Comparison of ENCODE assay signal across 35 cellular contexts in genomic region chr10:120349069-120349468, GRCh38.
DNase-seq lines count a peak whose midpoint lies in the region; ATAC-seq, FAIRE-seq and TF ChIP-seq lines count a peak whose summit lies in the region.
"Had no signal": no experiment of that assay in that cellular context is flagged by ENCODE, and none has a peak within 500 bp of the region (broad histone marks: within the 10 kb centered on the region; RNA-seq: fewer than 3 reads in every experiment).

No MANE protein-coding gene starts in this region.

- H3K27ac ChIP-seq in HepG2 (ENCODE audit: extremely low read length, insufficient read depth, low read length) (no peak overlapping the region), right lobe of liver (no peak overlapping the region), GM12878 (ENCODE audit: control insufficient read depth, insufficient read depth) (no peak overlapping the region), K562 (ENCODE audit: extremely low read depth, low read depth, low read length) (no peak overlapping the region), colonic mucosa (no peak overlapping the region)
- H3K27ac ChIP-seq: 22Rv1; A549; BLaER1; BLaER1 treated with 17β-estradiol and CSF1 and Interleukin-3, amounts not matched to agents 10 nM and 100 nM; C4-2B had no signal

- ATAC-seq in HepG2 (no peak), right lobe of liver (no peak), GM12878 (no peak), K562 (no peak)
- ATAC-seq: A549; CD8-positive, alpha-beta T cell had no signal

- no peak for TF ChIP-seq RAD21 in HepG2 (CRISPR knock-in tag; IDR thresholded peaks at IDR 0.05)
- TF ChIP-seq RAD21 in GM12878 (IDR thresholded peaks at IDR 0.05; ENCODE audit: insufficient read depth, low read depth, low read length) = no peak
- no peak for TF ChIP-seq RAD21 in K562 (CRISPR knock-in tag; conservative IDR thresholded peaks at IDR 0.05 in 1 of 2, IDR thresholded peaks at IDR 0.05 in 1 of 2)

- POLR2A ChIA-PET in HepG2 (lab: Yijun Ruan, JAX) = no interaction called here
- POLR2A ChIA-PET in GM12878 (lab: Charles Lee) = no interaction called here
- POLR2A ChIA-PET in K562 (lab: Yijun Ruan, JAX) = interaction anchor here (0.7 kb wide), 1 partner anchor 186 kb away, joined by 3 read pairs; no protein-coding TSS in a partner anchor

- H3K4me3 Mint-ChIP-seq in activated naive CD4-positive, alpha-beta T cell treated with anti-CD3 and anti-CD28 coated beads, Interleukin-2, amount 10 ng/mL, durations not matched to agents 7 days and 5 days = no peak overlapping the region
- H3K4me3 Mint-ChIP-seq: B cell; CD14-positive monocyte; CD4-positive, alpha-beta memory T cell; CD4-positive, alpha-beta T cell; CD4-positive, CD25-positive, alpha-beta regulatory T cell; CD8-positive, alpha-beta memory T cell; CD8-positive, alpha-beta T cell had no signal

- H3K9me3 ChIP-seq in HepG2 (ENCODE audit: low read length) (no peaks in the 10 kb centered on the region), right lobe of liver (no peaks in the 10 kb centered on the region), GM12878 (replicated peaks; ENCODE audit: control insufficient read depth, insufficient read depth, low read length) (no peaks in the 10 kb centered on the region), K562 (replicated peaks; ENCODE audit: control insufficient read depth, insufficient read depth, low read depth, low read length) (no peaks in the 10 kb centered on the region), colonic mucosa (no peaks in the 10 kb centered on the region)
- H3K9me3 ChIP-seq: A549, BE2C, Caco-2 had no signal

- no peaks in the 10 kb centered on the region for H3K4me1 ChIP-seq in HepG2 (ENCODE audit: insufficient read depth, low read length)
- no peaks in the 10 kb centered on the region for H3K4me1 ChIP-seq in right lobe of liver
- no peaks in the 10 kb centered on the region for H3K4me1 ChIP-seq in GM12878 (ENCODE audit: control insufficient read depth, insufficient read depth, low read length)
- H3K4me1 ChIP-seq in K562 (replicated peaks in 1 of 2; ENCODE audit: control insufficient read depth in 2 of 2, insufficient read depth in 2 of 2, low read length in 2 of 2) = no peaks in the 10 kb centered on the region
- no peaks in the 10 kb centered on the region for H3K4me1 ChIP-seq in colonic mucosa
- H3K4me1 ChIP-seq: A549; BE2C; BLaER1; BLaER1 treated with 17β-estradiol and CSF1 and Interleukin-3, amounts not matched to agents 10 nM and 100 nM; Caco-2 had no signal

- no peak for TF ChIP-seq POLR2A in HepG2 (IDR thresholded peaks at IDR 0.05; ENCODE audit: insufficient read depth in 1 of 2, low read depth in 2 of 2, low read length in 2 of 2)
- no peak for TF ChIP-seq POLR2A in right lobe of liver (IDR thresholded peaks at IDR 0.05)
- TF ChIP-seq POLR2A in GM12878 (IDR thresholded peaks at IDR 0.05; ENCODE audit: low read depth, low read length) = no peak
- no peak for TF ChIP-seq POLR2A in K562 (conservative IDR thresholded peaks at IDR 0.05)

- H3K4me1 Mint-ChIP-seq in activated naive CD4-positive, alpha-beta T cell treated with anti-CD3 and anti-CD28 coated beads, Interleukin-2, amount 10 ng/mL, durations not matched to agents 7 days and 5 days = no peaks in the 10 kb centered on the region
- H3K4me1 Mint-ChIP-seq: B cell; CD14-positive monocyte; CD4-positive, CD25-positive, alpha-beta regulatory T cell; CD8-positive, alpha-beta memory T cell had no signal

- H3K27me3 Mint-ChIP-seq in activated naive CD4-positive, alpha-beta T cell treated with anti-CD3 and anti-CD28 coated beads, Interleukin-2, amount 10 ng/mL, durations not matched to agents 7 days and 5 days = no peaks in the 10 kb centered on the region

- H3K9me3 Mint-ChIP-seq in activated naive CD4-positive, alpha-beta T cell treated with anti-CD3 and anti-CD28 coated beads, Interleukin-2, amount 10 ng/mL, durations not matched to agents 7 days and 5 days = no peaks in the 10 kb centered on the region
- H3K9me3 Mint-ChIP-seq: CD4-positive, alpha-beta T cell had no signal

- intact Hi-C loops in HepG2 (cut with micrococcal nuclease; ENCODE audit: unreplicated experiment) (loop anchor here (5.0 kb wide), 1 partner anchor 742 kb away; no protein-coding TSS in a partner anchor), right lobe of liver (cut with DNase I) (no loop called here), GM12878 (cut with micrococcal nuclease; ENCODE audit: unreplicated experiment) (no loop called here), K562 (cut with micrococcal nuclease) (no loop called here), colonic mucosa (cut with DNase I) (no loop called here)

- WGBS in HepG2 (ENCODE audit: low lambda C conversion rate) = 8% methylated on average over 3 of the region's 3 CpGs
- 71% methylated on average over 3 of the region's 3 CpGs for WGBS in right lobe of liver (ENCODE audit: insufficient coverage, low coverage, low lambda C conversion rate, missing lambda C conversion rate)
- 29% methylated on average over 3 of the region's 3 CpGs for WGBS in GM12878 (ENCODE audit: insufficient coverage, insufficient replicate concordance, low lambda C conversion rate, missing lambda C conversion rate)
- 0% methylated on average over 3 of the region's 3 CpGs for WGBS in K562 (ENCODE audit: insufficient coverage, low coverage, missing lambda C conversion rate)

- CTCF ChIA-PET in HepG2 (lab: Yijun Ruan, JAX; ENCODE audit: low intra/inter-chr PET ratio, low total read pairs) (no interaction called here), GM12878 (lab: Yijun Ruan, JAX) (interaction anchor here (0.7 kb wide), 1 partner anchor 12 kb away, joined by 4 read pairs; no protein-coding TSS in a partner anchor), K562 (lab: Yijun Ruan, JAX; ENCODE audit: low intra/inter-chr PET ratio) (no interaction called here)
- CTCF ChIA-PET in activated naive CD4-positive, alpha-beta T cell treated with anti-CD3 and anti-CD28 coated beads, Interleukin-2, amount 10 ng/mL, durations not matched to agents 7 days and 5 days (lab: Charles Lee) = no interaction called here

- DNase-seq in HepG2 (ENCODE audit: low spot score) (no peak), right lobe of liver (no peak), GM12878 (ENCODE audit: low read depth, low spot score) (no peak), K562 (ENCODE audit: extremely low read depth in 1 of 4, low spot score in 3 of 4) (no peak), colonic mucosa (no peak)
- no peak for DNase-seq in activated naive CD4-positive, alpha-beta T cell treated with anti-CD3 and anti-CD28 coated beads, Interleukin-2, amount 10 ng/mL, durations not matched to agents 7 days and 5 days
- DNase-seq: 8988T; ACHN; AML-193; BE2C; C1 segment of cervical spinal cord; Caco-2; Calu3; CD4-positive, alpha-beta memory T cell; CD4-positive, alpha-beta T cell; CD4-positive, CD25-positive, alpha-beta regulatory T cell; CD8-positive, alpha-beta memory T cell; CD8-positive, alpha-beta T cell; COR-L47; DMS 273 treated with DMSO at 0.1 percent for 48 hours; DMS153; DMS53; DMS79; DMS79 treated with DMSO at 0.1 percent for 48 hours; DND-41; EL had no signal

- no peaks in the 10 kb centered on the region for H3K9me1 ChIP-seq in K562 (ENCODE audit: control insufficient read depth, insufficient read depth, low read length)

- in situ Hi-C loops in HepG2 (cut with HindIII; ENCODE audit: extremely low pct_ligation_motif_present, low pct_unique_long_range_greater_than_20kb) = loop anchor here (25.0 kb wide), 1 partner anchor 662 kb away; no protein-coding TSS in a partner anchor
- in situ Hi-C loops in GM12878 (cut with MboI) = no loop called here
- in situ Hi-C loops in K562 (cut with MboI) = no loop called here

- no peaks in the 10 kb centered on the region for H4K20me1 ChIP-seq in HepG2 (ENCODE audit: insufficient read depth, low read length)
- H4K20me1 ChIP-seq in GM12878 (ENCODE audit: control insufficient read depth, insufficient read depth) = no peaks in the 10 kb centered on the region
- no peaks in the 10 kb centered on the region for H4K20me1 ChIP-seq in K562 (replicated peaks; ENCODE audit: control insufficient read depth, insufficient read depth, low read length)
- H4K20me1 ChIP-seq: BLaER1; BLaER1 treated with 17β-estradiol and CSF1 and Interleukin-3, amounts not matched to agents 10 nM and 100 nM had no signal

- FAIRE-seq in HepG2 (lab: Jason Lieb, UNC) (no peak), GM12878 (lab: Jason Lieb, UNC) (no peak), K562 (lab: Jason Lieb, UNC) (no peak)
- FAIRE-seq: A204.1, A549, D721Med had no signal

- H3K79me2 ChIP-seq in HepG2 (ENCODE audit: insufficient read depth, low read length) (no peaks in the 10 kb centered on the region), GM12878 (ENCODE audit: control insufficient read depth, insufficient read depth, low read length) (no peaks in the 10 kb centered on the region), K562 (ENCODE audit: control insufficient read depth, insufficient read depth, low read length) (no peaks in the 10 kb centered on the region)

- H3K36me3 ChIP-seq in HepG2 (replicated peaks in 1 of 2; ENCODE audit: control insufficient read depth in 1 of 2, insufficient read depth in 2 of 2, low read length in 2 of 2) (no peaks in the 10 kb centered on the region), right lobe of liver (no peaks in the 10 kb centered on the region), GM12878 (ENCODE audit: control insufficient read depth in 2 of 2, insufficient read depth in 2 of 2, low read length in 1 of 2) (no peaks in the 10 kb centered on the region), K562 (ENCODE audit: control insufficient read depth, insufficient read depth, low read length) (no peaks in the 10 kb centered on the region), colonic mucosa (no peaks in the 10 kb centered on the region)
- H3K36me3 ChIP-seq: BE2C; BLaER1; BLaER1 treated with 17β-estradiol and CSF1 and Interleukin-3, amounts not matched to agents 10 nM and 100 nM had no signal

- H3K4me3 ChIP-seq in HepG2 (replicated peaks in 1 of 3; ENCODE audit: insufficient read depth in 1 of 3, low read depth in 2 of 3, low read length in 3 of 3) (no peak overlapping the region), right lobe of liver (no peak overlapping the region), GM12878 (no peak overlapping the region), K562 (no peak overlapping the region), colonic mucosa (no peak overlapping the region)
- H3K4me3 ChIP-seq: A549; BLaER1; BLaER1 treated with 17β-estradiol and CSF1 and Interleukin-3, amounts not matched to agents 10 nM and 100 nM had no signal

- TF ChIP-seq EP300 in HepG2 (IDR thresholded peaks at IDR 0.05; ENCODE audit: low read depth in 2 of 2, low read length in 2 of 2) = no peak
- TF ChIP-seq EP300 in HepG2 (CRISPR knock-in tag; IDR thresholded peaks at IDR 0.05; ENCODE audit: borderline replicate concordance) = no peak
- TF ChIP-seq EP300 in GM12878 (IDR thresholded peaks at IDR 0.05; ENCODE audit: borderline replicate concordance in 1 of 2, control insufficient read depth in 1 of 2, low read depth in 2 of 2, low read length in 2 of 2) = no peak
- TF ChIP-seq EP300 in K562 (IDR thresholded peaks at IDR 0.05; ENCODE audit: low read length) = no peak

- H3K9ac ChIP-seq in HepG2 (ENCODE audit: insufficient read depth, low read depth, low read length) = no peak overlapping the region
- H3K9ac ChIP-seq in GM12878 (ENCODE audit: control insufficient read depth, insufficient read depth, low read length) = no peak overlapping the region
- H3K9ac ChIP-seq in K562 (ENCODE audit: insufficient read depth in 1 of 2, low read depth in 2 of 2, low read length in 2 of 2) = no peak overlapping the region
- H3K9ac ChIP-seq in colonic mucosa (ENCODE audit: low read depth in 2 of 2, low read length in 2 of 2) = no peak overlapping the region
- H3K9ac ChIP-seq: BLaER1; BLaER1 treated with 17β-estradiol and CSF1 and Interleukin-3, amounts not matched to agents 10 nM and 100 nM had no signal

- H2AFZ ChIP-seq in HepG2 (ENCODE audit: low read length) (no peak overlapping the region), GM12878 (ENCODE audit: control insufficient read depth, low read depth, low read length) (no peak overlapping the region), K562 (ENCODE audit: low read depth, low read length) (no peak overlapping the region)

- H3K4me2 ChIP-seq in HepG2 (ENCODE audit: low read depth, low read length) = no peak overlapping the region
- no peak overlapping the region for H3K4me2 ChIP-seq in GM12878 (ENCODE audit: control insufficient read depth, insufficient read depth)
- no peak overlapping the region for H3K4me2 ChIP-seq in K562 (ENCODE audit: insufficient read depth, low read length)
- H3K4me2 ChIP-seq: A549; BLaER1; BLaER1 treated with 17β-estradiol and CSF1 and Interleukin-3, amounts not matched to agents 10 nM and 100 nM had no signal

- no peak overlapping the region for H3K27ac Mint-ChIP-seq in activated naive CD4-positive, alpha-beta T cell treated with anti-CD3 and anti-CD28 coated beads, Interleukin-2, amount 10 ng/mL, durations not matched to agents 7 days and 5 days
- H3K27ac Mint-ChIP-seq: B cell; CD14-positive monocyte; CD4-positive, alpha-beta memory T cell; CD4-positive, alpha-beta T cell; CD4-positive, CD25-positive, alpha-beta regulatory T cell; CD8-positive, alpha-beta memory T cell; CD8-positive, alpha-beta T cell had no signal

- RAD21 ChIA-PET in GM12878 (lab: Charles Lee; ENCODE audit: unreplicated experiment) = no interaction called here

- H3K27me3 ChIP-seq in HepG2 (ENCODE audit: control insufficient read depth in 1 of 2, insufficient read depth in 2 of 2, low read length in 2 of 2) (no peaks in the 10 kb centered on the region; a peak in 1 of 5 replicates), right lobe of liver (no peaks in the 10 kb centered on the region), GM12878 (replicated peaks in 1 of 2; ENCODE audit: control insufficient read depth in 2 of 2, insufficient read depth in 2 of 2, low read length in 1 of 2) (no peaks in the 10 kb centered on the region; a peak in 1 of 4 replicates), K562 (ENCODE audit: control insufficient read depth in 2 of 2, insufficient read depth in 2 of 2, low read length in 2 of 2) (no peaks in the 10 kb centered on the region), colonic mucosa (no peaks in the 10 kb centered on the region)
- H3K27me3 ChIP-seq: BE2C; BLaER1; BLaER1 treated with 17β-estradiol and CSF1 and Interleukin-3, amounts not matched to agents 10 nM and 100 nM had no signal

- H3K36me3 Mint-ChIP-seq in activated naive CD4-positive, alpha-beta T cell treated with anti-CD3 and anti-CD28 coated beads, Interleukin-2, amount 10 ng/mL, durations not matched to agents 7 days and 5 days = no peaks in the 10 kb centered on the region
- H3K36me3 Mint-ChIP-seq: CD14-positive monocyte; CD4-positive, alpha-beta memory T cell; CD4-positive, CD25-positive, alpha-beta regulatory T cell; CD8-positive, alpha-beta memory T cell; CD8-positive, alpha-beta T cell had no signal

- BruUV-seq in HepG2 (replicated peaks; lab: Mats Ljungman, UMichigan) (no TSS peak), GM12878 (replicated peaks; lab: Mats Ljungman, UMichigan) (no TSS peak), K562 (replicated peaks; lab: Mats Ljungman, UMichigan) (no TSS peak)

- TF ChIP-seq CTCF in HepG2 (CRISPR knock-in tag; IDR thresholded peaks at IDR 0.05) (no peak), right lobe of liver (IDR thresholded peaks at IDR 0.05) (no peak), GM12878 (IDR thresholded peaks at IDR 0.05 in 2 of 3, conservative IDR thresholded peaks at IDR 0.05 in 1 of 3; ENCODE audit: control insufficient read depth in 2 of 3, extremely low read depth in 1 of 3, insufficient read depth in 1 of 3, low read depth in 3 of 3, low read length in 3 of 3) (no peak), K562 (IDR thresholded peaks at IDR 0.05 in 2 of 3, conservative IDR thresholded peaks at IDR 0.05 in 1 of 3; ENCODE audit: insufficient read depth in 2 of 3, low read depth in 1 of 3, low read length in 3 of 3) (no peak), colonic mucosa (IDR thresholded peaks at IDR 0.05) (no peak)

- SMC1A ChIA-PET in GM12878 (lab: Charles Lee; ENCODE audit: uncharacterized antibody, unreplicated experiment) = interaction anchor here (0.7 to 1.2 kb wide), 2 partner anchors 12 kb away, joined by 3 read pairs; no protein-coding TSS in a partner anchor
